34 cellular contexts compared by ENCODE assay signal in genomic region chr5:85268194-85268593, GRCh38.
"Had no signal": no experiment of that assay in that cellular context is flagged by ENCODE, and none has a peak within 500 bp of the region (broad histone marks: within the 10 kb centered on the region; RNA-seq: fewer than 3 reads in every experiment).

No MANE protein-coding gene starts in this region.

- H3K4me3 ChIP-seq: MG63 had no signal

- H3K4me2 ChIP-seq: KMS-11 had no signal

- H3K27me3 ChIP-seq: MG63 had no signal

- DNase-seq: Karpas-422, Kasumi-1, KG1, MG63, MM.1S, MV-4-11, NCI-H1048, NCI-H1092, NCI-H1092 treated with DMSO at 0.1 percent for 48 hours, NCI-H1105, NCI-H1105 treated with DMSO at 0.1 percent for 48 hours, NCI-H1417, NCI-H1417 treated with DMSO at 0.1 percent for 48 hours, NCI-H1436, NCI-H1436 treated with DMSO at 0.1 percent for 48 hours, NCI-H146, NCI-H1694, NCI-H1694 treated with DMSO at 0.1 percent for 48 hours, NCI-H187, NCI-H187 treated with DMSO at 0.1 percent for 48 hours, NCI-H1930, NCI-H2029, NCI-H2029 treated with DMSO at 0.1 percent for 48 hours, NCI-H2081, NCI-H2081 treated with DMSO at 0.1 percent for 48 hours, NCI-H2107, NCI-H2171, NCI-H2171 treated with DMSO at 0.1 percent for 48 hours, NCI-H2227 treated with DMSO at 0.1 percent for 48 hours, NCI-H226, NCI-H345, NCI-H446, NCI-H446 treated with DMSO at 0.1 percent for 48 hours had no signal

- H3K9ac ChIP-seq: KMS-11 had no signal

- H3K9me3 ChIP-seq: MG63 had no signal

- H3K27ac ChIP-seq: KMS-11 had no signal

- H3K36me3 ChIP-seq: MG63 had no signal
